ENCODE assay signal across 30 cellular contexts in genomic region chr2:68603059-68603458, GRCh38. TPM values are rescaled to one million over a fixed set of nuclear protein-coding genes. Genes with fewer than 3 reads are reported as not detected.
"Had no signal": no experiment of that assay in that cellular context is flagged by ENCODE, and none has a peak within 500 bp of the region (broad histone marks: within the 10 kb centered on the region; RNA-seq: fewer than 3 reads in every experiment).

No MANE protein-coding gene starts in this region.

- H3K36me3 ChIP-seq: stomach, suprapubic skin, thoracic aorta, thyroid gland, tibial artery, tibial nerve, transverse colon, upper lobe of left lung, upper lobe of right lung, uterus, vagina had no signal

- H3K9me3 ChIP-seq: testis, uterus had no signal

- FAIRE-seq: urothelium cell line had no signal

- H3K4me3 Mint-ChIP-seq: stimulated activated effector memory CD8-positive, alpha-beta T cell treated with anti-CD3 and anti-CD28 coated beads, Interleukin-12 subunit alpha, Interleukin-12 subunit beta, amount 100 ng/mL, for 72 hours; stimulated activated memory B cell treated with anti-CD40 and anti-IgM and Interleukin-4, amounts not matched to agents 10 μg/mL and 1 μg/mL and 100 μg/mL, for 72 hours; stimulated activated naive B cell treated with anti-CD40 and anti-IgM and Interleukin-4, amounts not matched to agents 10 μg/mL and 1 μg/mL and 100 μg/mL, for 72 hours; stimulated activated naive CD8-positive, alpha-beta T cell treated with anti-CD3 and anti-CD28 coated beads, Interleukin-15, amount 100 ng/mL, for 72 hours; stimulated activated naive CD8-positive, alpha-beta T cell treated with anti-CD3 and anti-CD28 coated beads, Interleukin-15, Interleukin-2, amounts not matched to agents 100 ng/mL and 50 ng/mL, for 24 hours; type B pancreatic cell had no signal

- ATAC-seq: stimulated activated effector memory CD8-positive, alpha-beta T cell treated with anti-CD3 and anti-CD28 coated beads, Interleukin-12 subunit alpha, Interleukin-12 subunit beta, amount 100 ng/mL, for 72 hours; stimulated activated memory B cell treated with anti-CD40 and anti-IgM and Interleukin-4, amounts not matched to agents 10 μg/mL and 1 μg/mL and 100 μg/mL, for 72 hours; stimulated activated naive B cell treated with anti-CD40 and anti-IgM and Interleukin-4, amounts not matched to agents 10 μg/mL and 1 μg/mL and 100 μg/mL, for 72 hours; stimulated activated naive CD8-positive, alpha-beta T cell treated with anti-CD3 and anti-CD28 coated beads, Interleukin-15, amount 100 ng/mL, for 72 hours; stimulated activated naive CD8-positive, alpha-beta T cell treated with anti-CD3 and anti-CD28 coated beads, Interleukin-15, Interleukin-2, amounts not matched to agents 100 U/mL and 50 U/mL, for 24 hours; upper lobe of right lung had no signal

- DNase-seq: stimulated activated CD4-positive, alpha-beta T cell treated with anti-CD3 and anti-CD28 coated beads, Interleukin-2, amount 100 ng/mL, for 48 hours; stimulated activated CD4-positive, alpha-beta T cell treated with anti-CD3 and anti-CD28 coated beads, Interleukin-4, amount 100 ng/mL, for 1 hour; stimulated activated CD4-positive, alpha-beta T cell treated with anti-CD3 and anti-CD28 coated beads, Interleukin-4, amount 100 ng/mL, for 24 hours; stimulated activated CD4-positive, alpha-beta T cell treated with anti-CD3 and anti-CD28 coated beads, Interleukin-4, amount 100 ng/mL, for 4 hours; stimulated activated CD8-positive, alpha-beta memory T cell treated with anti-CD3 and anti-CD28 coated beads, Interleukin-4, amount 100 ng/mL, for 48 hours; stimulated activated naive B cell treated with anti-CD40 and anti-IgM and Interleukin-4, amounts not matched to agents 10 μg/mL and 1 μg/mL and 100 μg/mL, for 72 hours; stimulated activated naive CD4-positive, alpha-beta T cell; stimulated activated naive CD4-positive, alpha-beta T cell treated with Interleukin-2 at 50 U/mL for 16 hours; stimulated activated naive CD8-positive, alpha-beta T cell treated with anti-CD3 and anti-CD28 coated beads, Interleukin-15, amount 100 ng/mL, for 72 hours; stimulated activated naive CD8-positive, alpha-beta T cell treated with anti-CD3 and anti-CD28 coated beads, Interleukin-15, Interleukin-2, amounts not matched to agents 100 U/mL and 50 U/mL, for 24 hours; stomach; substantia nigra; testis; thyroid gland; tibial artery; transverse colon; trophoblast cell; upper lobe of left lung; upper lobe of right lung; uterus had no signal

- H3K36me3 Mint-ChIP-seq: stimulated activated effector memory CD8-positive, alpha-beta T cell treated with anti-CD3 and anti-CD28 coated beads, Interleukin-12 subunit alpha, Interleukin-12 subunit beta, amount 100 ng/mL, for 72 hours; stimulated activated memory B cell treated with anti-CD40 and anti-IgM and Interleukin-4, amounts not matched to agents 10 μg/mL and 1 μg/mL and 100 μg/mL, for 72 hours; type B pancreatic cell had no signal

- H3K27me3 Mint-ChIP-seq: stimulated activated memory B cell treated with anti-CD40 and anti-IgM and Interleukin-4, amounts not matched to agents 10 μg/mL and 1 μg/mL and 100 μg/mL, for 72 hours; stimulated activated naive CD8-positive, alpha-beta T cell treated with anti-CD3 and anti-CD28 coated beads, Interleukin-15, amount 100 ng/mL, for 72 hours; type B pancreatic cell had no signal

- H3K27ac Mint-ChIP-seq: stimulated activated effector memory CD8-positive, alpha-beta T cell treated with anti-CD3 and anti-CD28 coated beads, Interleukin-12 subunit alpha, Interleukin-12 subunit beta, amount 100 ng/mL, for 72 hours; stimulated activated memory B cell treated with anti-CD40 and anti-IgM and Interleukin-4, amounts not matched to agents 10 μg/mL and 1 μg/mL and 100 μg/mL, for 72 hours; stimulated activated naive B cell treated with anti-CD40 and anti-IgM and Interleukin-4, amounts not matched to agents 10 μg/mL and 1 μg/mL and 100 μg/mL, for 72 hours; stimulated activated naive CD8-positive, alpha-beta T cell treated with anti-CD3 and anti-CD28 coated beads, Interleukin-15, amount 100 ng/mL, for 72 hours; stimulated activated naive CD8-positive, alpha-beta T cell treated with anti-CD3 and anti-CD28 coated beads, Interleukin-15, Interleukin-2, amounts not matched to agents 100 ng/mL and 50 ng/mL, for 24 hours; type B pancreatic cell had no signal

- H3K4me3 ChIP-seq: stomach, suprapubic skin, testis, thoracic aorta, thyroid gland, tibial artery, tibial nerve, transverse colon, upper lobe of left lung, upper lobe of right lung, uterus, vagina had no signal

- H3K27ac ChIP-seq: stomach, suprapubic skin, testis, thoracic aorta, thyroid gland, tibial artery, tibial nerve, transverse colon, upper lobe of left lung, upper lobe of right lung, uterus, vagina had no signal

- H3K4me1 Mint-ChIP-seq: stimulated activated memory B cell treated with anti-CD40 and anti-IgM and Interleukin-4, amounts not matched to agents 10 μg/mL and 1 μg/mL and 100 μg/mL, for 72 hours; stimulated activated naive CD8-positive, alpha-beta T cell treated with anti-CD3 and anti-CD28 coated beads, Interleukin-15, amount 100 ng/mL, for 72 hours had no signal

- H3K4me1 ChIP-seq: stomach, suprapubic skin, testis, thyroid gland, tibial artery, tibial nerve, transverse colon, upper lobe of left lung, upper lobe of right lung, uterus, vagina had no signal

- H3K27me3 ChIP-seq: stomach, suprapubic skin, testis, thyroid gland, tibial artery, tibial nerve, transverse colon, upper lobe of left lung, upper lobe of right lung, uterus, vagina had no signal

RNA-seq across cellular contexts. Expression of gene PROKR1, which starts 40.3 kb away (rescaled TPM):
- total RNA-seq: stomach, thoracic aorta, thyroid gland, upper lobe of right lung, ureter, vagina had no signal
- polyA plus RNA-seq: stomach had no signal
